In genomic region chr1:212942679-212943392, GRCh38 we compare ENCODE assay signal across 35 cellular contexts. TPM values are rescaled to one million over a fixed set of nuclear protein-coding genes. Genes with fewer than 3 reads are reported as not detected.
"Had no signal": no experiment of that assay in that cellular context is flagged by ENCODE, and none has a peak within 500 bp of the region (broad histone marks: within the 10 kb centered on the region; RNA-seq: fewer than 3 reads in every experiment).

No MANE protein-coding gene starts in this region.

- H3K27me3 Mint-ChIP-seq: activated B cell treated with CpG ODN at 0.5 μM for 24 hours; activated naive CD8-positive, alpha-beta T cell treated with anti-CD3 and anti-CD28 coated beads, Interleukin-2, amount 50 U/mL, for 24 hours had no signal

- H3K9me2 ChIP-seq: SK-N-SH had no signal

- H3K4me3 ChIP-seq: Peyer's patch, SJSA1 had no signal

- H3K4me1 ChIP-seq: SJSA1 had no signal

- H3K9me3 ChIP-seq: Peyer's patch, SJSA1, SK-N-SH had no signal

- H3K27me3 ChIP-seq: Peyer's patch, SJSA1 had no signal

- H3K4me1 Mint-ChIP-seq: activated naive CD4-positive, alpha-beta T cell treated with anti-CD3 and anti-CD28 coated beads, Interleukin-2, amount 10 ng/mL, durations not matched to agents 7 days and 5 days; activated naive CD8-positive, alpha-beta T cell treated with anti-CD3 and anti-CD28 coated beads, Interleukin-2, amount 50 U/mL, for 24 hours; brain had no signal

- DNase-seq: activated B cell treated with CpG ODN at 0.5 μM for 24 hours; activated CD4-positive, alpha-beta memory T cell treated with anti-CD3 and anti-CD28 coated beads for 36 hours; activated CD4-positive, alpha-beta T cell treated with anti-CD3 and anti-CD28 coated beads for 4 hours; activated CD4-positive, alpha-beta T cell treated with anti-CD3 and anti-CD28 coated beads, Interleukin-2, amount 50 U/mL, for 1 hour; activated CD4-positive, CD25-positive, alpha-beta regulatory T cell treated with anti-CD3 and anti-CD28 coated beads, Interleukin-2, amount 50 U/mL, for 72 hours; activated CD8-positive, alpha-beta memory T cell treated with anti-CD3 and anti-CD28 coated beads, Interleukin-2, amount 50 U/mL, for 4 hours; activated effector memory CD4-positive, alpha-beta T cell treated with Interleukin-2 at 50 U/mL for 16 hours; activated naive CD4-positive, alpha-beta T cell treated with anti-CD3 and anti-CD28 coated beads, Interleukin-2, amount 10 ng/mL, durations not matched to agents 7 days and 5 days; activated naive CD8-positive, alpha-beta T cell treated with anti-CD3 and anti-CD28 coated beads, Interleukin-2, amount 50 U/mL, for 24 hours; activated T-cell treated with anti-CD3 and anti-CD28 coated beads, Interleukin-2, amount 50 U/mL, for 48 hours; anterior cingulate cortex; caudate nucleus; cerebellar nuclear complex; Karpas-422; NCI-H1048; NCI-H1105 treated with DMSO at 0.1 percent for 48 hours; NCI-H1436; NCI-H1694; NCI-H2029; NCI-H345; NCI-H510A; NCI-H526; NCI-H748 treated with DMSO at 0.1 percent for 48 hours; PC-3; Peyer's patch; RPMI8226; SHP77 treated with DMSO at 0.1 percent for 48 hours; SK-N-SH had no signal

- FAIRE-seq: bronchial epithelial cell had no signal

- H3K9ac ChIP-seq: SK-N-SH had no signal

- H3K4me2 ChIP-seq: SK-N-SH had no signal

- H3K27ac ChIP-seq: Peyer's patch, SJSA1 had no signal

- H3K36me3 Mint-ChIP-seq: activated CD4-positive, alpha-beta memory T cell treated with anti-CD3 and anti-CD28 coated beads for 36 hours; activated naive CD4-positive, alpha-beta T cell treated with anti-CD3 and anti-CD28 coated beads, Interleukin-2, amount 10 ng/mL, durations not matched to agents 7 days and 5 days had no signal

- H3K36me3 ChIP-seq: Peyer's patch, SJSA1 had no signal

- H3K9me3 Mint-ChIP-seq: activated naive CD4-positive, alpha-beta T cell treated with anti-CD3 and anti-CD28 coated beads, Interleukin-2, amount 10 ng/mL, durations not matched to agents 7 days and 5 days; T-helper 1 cell treated with Interleukin-12 subunit alpha and Interleukin-12 subunit beta and Interleukin-4 antibody, amounts not matched to agents 30 μg/mL and 1 μg/mL, for 36 hours; T-helper 2 cell treated with Interferon-gamma antibody and Interleukin-4, amounts not matched to agents 5 μg/mL and 100 μg/mL, for 36 hours had no signal

- H3K4me3 Mint-ChIP-seq: activated B cell treated with CpG ODN at 0.5 μM for 24 hours; activated CD4-positive, alpha-beta memory T cell treated with anti-CD3 and anti-CD28 coated beads for 36 hours; activated naive CD4-positive, alpha-beta T cell treated with anti-CD3 and anti-CD28 coated beads, Interleukin-2, amount 10 ng/mL, durations not matched to agents 7 days and 5 days; activated naive CD8-positive, alpha-beta T cell; activated naive CD8-positive, alpha-beta T cell treated with anti-CD3 and anti-CD28 coated beads, Interleukin-2, amount 50 U/mL, for 24 hours; brain; T-helper 1 cell treated with Interleukin-12 subunit alpha and Interleukin-12 subunit beta and Interleukin-4 antibody, amounts not matched to agents 30 μg/mL and 1 μg/mL, for 36 hours; T-helper 2 cell treated with Interferon-gamma antibody and Interleukin-4, amounts not matched to agents 5 μg/mL and 100 μg/mL, for 36 hours had no signal

- H3K27ac Mint-ChIP-seq: activated B cell treated with CpG ODN at 0.5 μM for 24 hours; activated CD4-positive, alpha-beta memory T cell treated with anti-CD3 and anti-CD28 coated beads for 36 hours; activated naive CD4-positive, alpha-beta T cell treated with anti-CD3 and anti-CD28 coated beads, Interleukin-2, amount 10 ng/mL, durations not matched to agents 7 days and 5 days; activated naive CD8-positive, alpha-beta T cell; activated naive CD8-positive, alpha-beta T cell treated with anti-CD3 and anti-CD28 coated beads, Interleukin-2, amount 50 U/mL, for 24 hours; brain; T-helper 1 cell treated with Interleukin-12 subunit alpha and Interleukin-12 subunit beta and Interleukin-4 antibody, amounts not matched to agents 30 μg/mL and 1 μg/mL, for 36 hours; T-helper 2 cell treated with Interferon-gamma antibody and Interleukin-4, amounts not matched to agents 5 μg/mL and 100 μg/mL, for 36 hours had no signal

- ATAC-seq: activated naive CD8-positive, alpha-beta T cell treated with anti-CD3 and anti-CD28 coated beads, Interleukin-2, amount 50 U/mL, for 24 hours; PC-3 had no signal

RNA-seq across cellular contexts. Expression of gene VASH2, which starts 7.5 kb away (rescaled TPM):
- total RNA-seq: bronchial epithelial cell, MCF 10A had no signal
